Comparison of ENCODE assay signal across 15 cellular contexts in genomic region chr6:151136141-151136755, GRCh38.
A peak's percentile ranks its signal among the peaks of the same experiment; 100 is the strongest.
DNase-seq lines count a peak whose midpoint lies in the region; ATAC-seq, FAIRE-seq and TF ChIP-seq lines count a peak whose summit lies in the region.
"Had no signal": no experiment of that assay in that cellular context is flagged by ENCODE, and none has a peak within 500 bp of the region (broad histone marks: within the 10 kb centered on the region; RNA-seq: fewer than 3 reads in every experiment).

No MANE protein-coding gene starts in this region.

- no peak overlapping the region for H3K4me3 Mint-ChIP-seq in astrocyte (ENCODE audit: unreplicated experiment)
- H3K4me3 Mint-ChIP-seq in progenitor cell of endocrine pancreas (ENCODE audit: low read depth) = peak overlapping the region; percentile 30
- H3K4me3 Mint-ChIP-seq in Caco-2 (ENCODE audit: unreplicated experiment) = no peak overlapping the region

- H3K9me3 ChIP-seq in astrocyte (ENCODE audit: insufficient read depth, low read depth, low read length) = no peaks in the 10 kb centered on the region
- no peaks in the 10 kb centered on the region for H3K9me3 ChIP-seq in Caco-2

- no peaks in the 10 kb centered on the region for H3K27me3 ChIP-seq in astrocyte (ENCODE audit: insufficient read depth, low read length)
- H3K27me3 ChIP-seq in Caco-2 (replicated peaks; ENCODE audit: control insufficient read depth, insufficient read depth, low read length) = no peaks in the 10 kb centered on the region
- H3K27me3 ChIP-seq: cardiac muscle cell, tibial artery had no signal

- H3K4me3 ChIP-seq in astrocyte (ENCODE audit: insufficient read depth, low read depth, low read length) = peak overlapping the region; percentile 27
- H3K4me3 ChIP-seq in Caco-2 (ENCODE audit: low read depth, low read length) = no peak overlapping the region
- H3K4me3 ChIP-seq: cardiac muscle cell, SK-N-MC, tibial artery had no signal

- no peaks in the 10 kb centered on the region for H3K79me2 ChIP-seq in astrocyte (ENCODE audit: insufficient read depth, low read length)

- H4K20me1 ChIP-seq in astrocyte (ENCODE audit: insufficient read depth, low read length) = no peaks in the 10 kb centered on the region

- TF ChIP-seq CTCF in astrocyte (IDR thresholded peaks at IDR 0.05; ENCODE audit: insufficient read depth, low read depth, low read length) (no peak), progenitor cell of endocrine pancreas (IDR thresholded peaks at IDR 0.05; ENCODE audit: unreplicated experiment) (no peak), Caco-2 (IDR thresholded peaks at IDR 0.05; ENCODE audit: insufficient read depth in 1 of 2, low read depth in 1 of 2, low read length in 1 of 2, severe bottlenecking in 1 of 2, unreplicated experiment in 1 of 2) (no peak)

- peaks cover 2% of the 10 kb centered on the region for H3K36me3 Mint-ChIP-seq in astrocyte (ENCODE audit: low read depth, unreplicated experiment)
- H3K36me3 Mint-ChIP-seq in progenitor cell of endocrine pancreas (ENCODE audit: insufficient read depth) = no peaks in the 10 kb centered on the region
- H3K36me3 Mint-ChIP-seq in Caco-2 (ENCODE audit: insufficient read depth, unreplicated experiment) = no peaks in the 10 kb centered on the region

- H3K27me3 Mint-ChIP-seq in astrocyte (ENCODE audit: low read depth, unreplicated experiment) = peaks cover 2% of the 10 kb centered on the region
- H3K27me3 Mint-ChIP-seq in progenitor cell of endocrine pancreas = peaks cover 8% of the 10 kb centered on the region
- no peaks in the 10 kb centered on the region for H3K27me3 Mint-ChIP-seq in Caco-2 (ENCODE audit: insufficient read depth, unreplicated experiment)

- peak overlapping the region; percentile 64 for H3K9ac ChIP-seq in astrocyte (ENCODE audit: low read length)

- H3K36me3 ChIP-seq in astrocyte (ENCODE audit: insufficient read depth, low read length) (no peaks in the 10 kb centered on the region), Caco-2 (ENCODE audit: control insufficient read depth, insufficient read depth, low read length) (no peaks in the 10 kb centered on the region)
- H3K36me3 ChIP-seq: cardiac muscle cell, tibial artery had no signal

- CTCF ChIA-PET in Caco-2 (lab: Charles Lee) = no interaction called here

- peak; percentile 43 for DNase-seq in HT-29 (ENCODE audit: low spot score)
- peak; percentile 35 for DNase-seq in astrocyte (ENCODE audit: low read depth)
- DNase-seq in kidney tubule cell (ENCODE audit: low spot score) = peak; percentile 25
- DNase-seq in progenitor cell of endocrine pancreas (ENCODE audit: low spot score, unreplicated experiment) = no peak
- DNase-seq in Caco-2 = no peak
- no peak for DNase-seq in SIG-M5 treated with dmso at 0.1 percent for 504 hours (lab: John Stamatoyannopoulos, UW; ENCODE audit: unreplicated experiment)
- no peak for DNase-seq in T-helper 1 cell
- DNase-seq: activated CD8-positive, alpha-beta memory T cell treated with anti-CD3 and anti-CD28 coated beads for 24 hours; activated gamma-delta T cell treated with Interleukin-2 at 50 U/mL for 16 hours; NCI-H2081 treated with DMSO at 0.1 percent for 48 hours had no signal

- intact Hi-C loops in Caco-2 (cut with micrococcal nuclease; ENCODE audit: unreplicated experiment) = no loop called here

- POLR2A ChIA-PET in Caco-2 (lab: Charles Lee) = no interaction called here

- peaks cover 9% of the 10 kb centered on the region for H3K4me1 ChIP-seq in astrocyte (ENCODE audit: insufficient read depth, low read length)
- no peaks in the 10 kb centered on the region for H3K4me1 ChIP-seq in Caco-2

- no peak for FAIRE-seq in astrocyte (lab: Jason Lieb, UNC)

- H3K9me3 Mint-ChIP-seq in astrocyte (ENCODE audit: unreplicated experiment) (peaks cover 5% of the 10 kb centered on the region), progenitor cell of endocrine pancreas (ENCODE audit: low read depth) (peaks cover 4% of the 10 kb centered on the region), Caco-2 (ENCODE audit: unreplicated experiment) (no peaks in the 10 kb centered on the region)

- no peak overlapping the region for H3K27ac ChIP-seq in astrocyte (ENCODE audit: low read depth, low read length)
- H3K27ac ChIP-seq: cardiac muscle cell, SK-N-MC, tibial artery had no signal

- H3K4me1 Mint-ChIP-seq in astrocyte (ENCODE audit: low read depth, unreplicated experiment) (peaks cover under 1% of the 10 kb centered on the region), progenitor cell of endocrine pancreas (ENCODE audit: low read depth) (peaks cover 9% of the 10 kb centered on the region), Caco-2 (ENCODE audit: low read depth, unreplicated experiment) (no peaks in the 10 kb centered on the region)

- H2AFZ ChIP-seq in astrocyte (ENCODE audit: low read depth, low read length) = peak overlapping the region; percentile 53

- H3K27ac Mint-ChIP-seq in astrocyte (ENCODE audit: unreplicated experiment) (no peak overlapping the region), progenitor cell of endocrine pancreas (peak overlapping the region; percentile 84), Caco-2 (ENCODE audit: unreplicated experiment) (no peak overlapping the region)

- no peak for ATAC-seq in GM21367 (IDR thresholded peaks at IDR 0.05; ENCODE audit: unreplicated experiment)
- ATAC-seq: HCT116 had no signal

- peak overlapping the region; percentile 83 for H3K4me2 ChIP-seq in astrocyte (ENCODE audit: low read length)

- no TSS peak for BruUV-seq in Caco-2 (replicated peaks; lab: Mats Ljungman, UMichigan)

Comparison
In these comparisons a context has a peak if more than half of its experiments do, and no peak if none do; other contexts are left out.
1. DNase-seq: peak in HT-29 (single experiment), astrocyte (single experiment) and kidney tubule cell (single experiment); none in progenitor cell of endocrine pancreas (single experiment), Caco-2 (0 of 2), SIG-M5 treated with dmso at 0.1 percent for 504 hours (single experiment) and T-helper 1 cell (0 of 5).